Comparison of ENCODE assay signal across 8 cellular contexts in genomic region chr1:171487038-171487437, GRCh38. TPM values are rescaled to one million over a fixed set of nuclear protein-coding genes. Genes with fewer than 3 reads are reported as not detected.
DNase-seq lines count a peak whose midpoint lies in the region; ATAC-seq and TF ChIP-seq lines count a peak whose summit lies in the region.

No MANE protein-coding gene starts in this region.

- H3K9me3 Mint-ChIP-seq in CD14-positive monocyte = no peaks in the 10 kb centered on the region

- peaks cover 66% of the 10 kb centered on the region for H3K79me2 ChIP-seq in neural cell (replicated peaks; ENCODE audit: insufficient read depth, low read length)

- peak overlapping the region; percentile 93 to 99 for H3K4me3 Mint-ChIP-seq in CD14-positive monocyte

- TF ChIP-seq RAD21 in neural cell (conservative IDR thresholded peaks at IDR 0.05) = no peak

- DNase-seq in CD14-positive monocyte (ENCODE audit: low spot score) = no peak
- no peak for DNase-seq in MG63
- no peak for DNase-seq in dorsolateral prefrontal cortex
- no peak for DNase-seq in kidney tubule cell (ENCODE audit: low spot score)
- no peak for DNase-seq in NCI-H1092 (lab: John Stamatoyannopoulos, UW)
- no peak for DNase-seq in foreskin melanocyte

- H2AFZ ChIP-seq in neural cell (ENCODE audit: low read depth, low read length) = no peak overlapping the region

- H3K27me3 ChIP-seq in MG63 (no peaks in the 10 kb centered on the region), dorsolateral prefrontal cortex (no peaks in the 10 kb centered on the region), neural cell (ENCODE audit: insufficient read depth, low read depth, low read length) (no peaks in the 10 kb centered on the region)

- ATAC-seq in HG03439 (IDR thresholded peaks at IDR 0.05; ENCODE audit: unreplicated experiment) = no peak

- no peaks in the 10 kb centered on the region for H3K27me3 Mint-ChIP-seq in CD14-positive monocyte (ENCODE audit: low read depth in 3 of 3)

- H4K20me1 ChIP-seq in neural cell (ENCODE audit: insufficient read depth) = no peaks in the 10 kb centered on the region

- no peak for TF ChIP-seq CTCF in CD14-positive monocyte (IDR thresholded peaks at IDR 0.05)
- TF ChIP-seq CTCF in dorsolateral prefrontal cortex (IDR thresholded peaks at IDR 0.05 in 54 of 56, conservative IDR thresholded peaks at IDR 0.05 in 2 of 56; ENCODE audit: low read depth in 1 of 56, partially characterized antibody in 56 of 56) = no peak
- TF ChIP-seq CTCF in neural cell (IDR thresholded peaks at IDR 0.05; ENCODE audit: poor library complexity, severe bottlenecking) = no peak

- H3K9me2 ChIP-seq in neural cell (ENCODE audit: insufficient read depth, low read length) = no peaks in the 10 kb centered on the region

- H3K36me3 ChIP-seq in MG63 (peaks cover 40% of the 10 kb centered on the region), neural cell (ENCODE audit: insufficient read depth, low read length) (no peaks in the 10 kb centered on the region)

- H3K9me3 ChIP-seq in MG63 = no peaks in the 10 kb centered on the region
- H3K9me3 ChIP-seq in neural cell (ENCODE audit: low read length) = no peaks in the 10 kb centered on the region

- peak overlapping the region; percentile 99 for H3K9ac ChIP-seq in neural cell (ENCODE audit: low read length)

- H3K27ac Mint-ChIP-seq in CD14-positive monocyte = peak overlapping the region in 6 of 7 donors; percentile 20 to 99 (median 98)

- peak overlapping the region in 17 of 59 donors; percentile 9 to 100 (median 99) for H3K27ac ChIP-seq in dorsolateral prefrontal cortex
- peak overlapping the region; percentile 98 for H3K27ac ChIP-seq in neural cell (ENCODE audit: low read length)

- intact Hi-C loops in CD14-positive monocyte (cut with micrococcal nuclease) (loop anchor here in 1 of 2 donors (5.0 kb wide), 2 partner anchors 35 to 255 kb away; partner anchors contain the start of gene VAMP4), dorsolateral prefrontal cortex (cut with DNase I) (loop anchor here in 1 of 2 donors (5.0 to 10.0 kb wide), 3 partner anchors 60 to 1048 kb away; partner anchors contain the start of genes METTL13 and SUCO)

- peaks cover 7 to 8% of the 10 kb centered on the region in 2 donors for H3K36me3 Mint-ChIP-seq in CD14-positive monocyte

- peaks cover 40% of the 10 kb centered on the region for H3K4me1 Mint-ChIP-seq in CD14-positive monocyte

- H3K4me3 ChIP-seq in MG63 (peak overlapping the region; percentile 99), dorsolateral prefrontal cortex (peak overlapping the region; percentile 45 to 100 (median 94)), neural cell (ENCODE audit: low read length) (peak overlapping the region; percentile 97)

- no peak for TF ChIP-seq EP300 in neural cell (conservative IDR thresholded peaks at IDR 0.05; ENCODE audit: poor library complexity, severe bottlenecking)

- peaks cover 4% of the 10 kb centered on the region for H3F3A ChIP-seq in neural cell (ENCODE audit: insufficient read depth, low read length, poor library complexity, severe bottlenecking)

- peak overlapping the region; percentile 91 for H3K4me2 ChIP-seq in neural cell (ENCODE audit: low read length)

TF ChIP-seq in neural cell, 6 proteins besides CTCF, POLR2A, EP300 and RAD21:
- no peak for TF ChIP-seq MXI1 (conservative IDR thresholded peaks at IDR 0.05; ENCODE audit: poor library complexity, severe bottlenecking)
- no peak for TF ChIP-seq POLR2AphosphoS5 (IDR thresholded peaks at IDR 0.05)
- no peak for TF ChIP-seq EZH2 (IDR thresholded peaks at IDR 0.05; ENCODE audit: borderline replicate concordance, insufficient read depth, low read length, poor library complexity, severe bottlenecking)
- TF ChIP-seq TAF1 (IDR thresholded peaks at IDR 0.05; ENCODE audit: low read depth) = no peak
- TF ChIP-seq SMC3 (conservative IDR thresholded peaks at IDR 0.05; ENCODE audit: poor library complexity) = no peak
- TF ChIP-seq REST (IDR thresholded peaks at IDR 0.05; ENCODE audit: borderline replicate concordance) = no peak

RNA-seq across cellular contexts. Expression of gene PRRC2C, which starts 1.7 kb away (rescaled TPM):
- 10 to 100 TPM; 13.8 to 15.6 TPM for polyA plus RNA-seq in CD14-positive monocyte
- 19.5 and 24.0 TPM in 2 replicates for total RNA-seq in MG63 (2014; rRNA removed; shearing (Covaris generic); ENCODE audit: low replicate concordance)
- total RNA-seq in dorsolateral prefrontal cortex = 100 to 1,000 TPM; 127 to 198 (median 149) TPM
- 42.4 and 47.6 TPM in 2 replicates for polyA plus RNA-seq in neural cell
- polyA minus RNA-seq in neural cell = 75.7 and 110 TPM in 2 replicates
